Comparison of ENCODE assay signal across 8 cellular contexts in genomic region chr17:80146121-80147034, GRCh38. TPM values are rescaled to one million over a fixed set of nuclear protein-coding genes. Genes with fewer than 3 reads are reported as not detected.
DNase-seq lines count a peak whose midpoint lies in the region; ATAC-seq and TF ChIP-seq lines count a peak whose summit lies in the region.

No MANE protein-coding gene starts in this region.

- peaks cover 35 to 48% (median 37%) of the 10 kb centered on the region in 3 donors for H3K4me1 Mint-ChIP-seq in CD8-positive, alpha-beta memory T cell

- peak overlapping the region; percentile 74 for H3K4ac ChIP-seq in mesendoderm (ENCODE audit: low read depth, low read length)

- H3K56ac ChIP-seq in mesendoderm (ENCODE audit: low read length) = peak overlapping the region; percentile 97

- H3K79me2 ChIP-seq in mesendoderm (ENCODE audit: control insufficient read depth, insufficient read depth, low read length) = peaks cover 33% of the 10 kb centered on the region

- no peak overlapping the region for H2AK5ac ChIP-seq in mesendoderm (ENCODE audit: low read length)

- TF ChIP-seq CTCF in upper lobe of left lung (IDR thresholded peaks at IDR 0.05) = no peak

- H3K27ac Mint-ChIP-seq in CD8-positive, alpha-beta memory T cell = peak overlapping the region; percentile 87 to 99 (median 98)

- H3K18ac ChIP-seq in mesendoderm (ENCODE audit: low read length) = peak overlapping the region; percentile 45

- H3K79me1 ChIP-seq in mesendoderm (ENCODE audit: low read length) = peaks cover 16% of the 10 kb centered on the region

- H3K9me3 Mint-ChIP-seq in CD8-positive, alpha-beta memory T cell = no peaks in the 10 kb centered on the region

- peaks cover 21% of the 10 kb centered on the region for H3K36me3 ChIP-seq in CD8-positive, alpha-beta memory T cell (ENCODE audit: insufficient read depth, low read length)
- H3K36me3 ChIP-seq in SJSA1 (peaks cover 55% of the 10 kb centered on the region), ectodermal cell (ENCODE audit: control insufficient read depth, insufficient read depth, low read length) (peaks cover 14% of the 10 kb centered on the region), mesendoderm (ENCODE audit: control insufficient read depth, insufficient read depth, low read length) (peaks cover 5% of the 10 kb centered on the region), upper lobe of left lung (peaks cover 14 to 30% (median 22%) of the 10 kb centered on the region in 4 donors)

- H3K36me3 Mint-ChIP-seq in CD8-positive, alpha-beta memory T cell = peaks cover 0 to 43% (median 0%) of the 10 kb centered on the region in 3 donors

- CTCF ChIA-PET in CD8-positive, alpha-beta memory T cell (lab: Charles Lee) = interaction anchor here (1.5 to 1.6 kb wide), 2 partner anchors 45 to 50 kb away, joined by 8 to 12 read pairs; partner anchors contain the start of gene GAA

- H3K4me1 ChIP-seq in CD8-positive, alpha-beta memory T cell (ENCODE audit: insufficient read depth, low read length) = peaks cover 28% of the 10 kb centered on the region
- H3K4me1 ChIP-seq in SJSA1 (replicated peaks) (peaks cover 21% of the 10 kb centered on the region), ectodermal cell (ENCODE audit: control insufficient read depth, insufficient read depth, low read length) (peaks cover 12% of the 10 kb centered on the region), mesendoderm (ENCODE audit: control insufficient read depth, low read depth, low read length) (peaks cover 3% of the 10 kb centered on the region), upper lobe of left lung (peaks cover 21 to 41% (median 26%) of the 10 kb centered on the region in 4 donors)

- 0% methylated on average over 69 of the region's 69 CpGs for WGBS in ectodermal cell, 2 experiments
- no CpG with 5 or more reads among the region's 69 CpGs for WGBS in mesendoderm (ENCODE audit: extremely low coverage, insufficient coverage, low lambda C conversion rate)
- 0 to 2% methylated on average over 21 to 31 of the region's 69 CpGs for WGBS in upper lobe of left lung, 2 donors

- H2BK120ac ChIP-seq in mesendoderm (ENCODE audit: low read depth, low read length) = no peak overlapping the region

- peak overlapping the region; percentile 94 for H3K4me2 ChIP-seq in mesendoderm (ENCODE audit: low read length)

- DNase-seq in CD8-positive, alpha-beta memory T cell = peak in 3 of 5 donors; percentile 11 to 48 (median 31)
- DNase-seq in SJSA1 (ENCODE audit: low read depth in 1 of 2, low spot score in 2 of 2) = peak in 1 of 2 experiments; percentile 50
- DNase-seq in mesendoderm = peak; percentile 57
- DNase-seq in upper lobe of left lung = peak in 1 of 2 donors; percentile 27
- DNase-seq in ACHN = no peak

- H3K4me3 Mint-ChIP-seq in CD8-positive, alpha-beta memory T cell = peak overlapping the region; percentile 97 to 99 (median 99)

- POLR2A ChIA-PET in CD8-positive, alpha-beta memory T cell (lab: Charles Lee) = interaction anchor here (0.6 to 1.7 kb wide), 3 partner anchors 45 to 91 kb away, joined by 3 to 9 read pairs (median 5); partner anchors contain the start of gene GAA

- peak; percentile 11 for ATAC-seq in GM19395 (IDR thresholded peaks at IDR 0.05; ENCODE audit: unreplicated experiment)
- peak; percentile 21 for ATAC-seq in HG03457 (IDR thresholded peaks at IDR 0.05; ENCODE audit: unreplicated experiment)
- ATAC-seq in upper lobe of left lung (ENCODE audit: low FRiP score in 2 of 2) = peak in 1 of 2 donors; percentile 18

- in situ Hi-C loops in ACHN (cut with HindIII; ENCODE audit: low pct_ligation_motif_present, low pct_unique_long_range_greater_than_20kb, low sequenced_read_pairs) = no loop called here

- H2BK5ac ChIP-seq in mesendoderm (ENCODE audit: low read length) = no peak overlapping the region

- H3K9ac ChIP-seq in mesendoderm (ENCODE audit: low read length) = peak overlapping the region; percentile 98

- no peak for TF ChIP-seq POLR2A in upper lobe of left lung (IDR thresholded peaks at IDR 0.05)

- H3K27me3 Mint-ChIP-seq in CD8-positive, alpha-beta memory T cell = peaks cover 0 to 2% of the 10 kb centered on the region in 2 donors

- H3K23ac ChIP-seq in mesendoderm (ENCODE audit: low read length) = peak overlapping the region; percentile 3

- peak overlapping the region; percentile 57 for H3K4me3 ChIP-seq in CD8-positive, alpha-beta memory T cell (ENCODE audit: low read length)
- H3K4me3 ChIP-seq in SJSA1 = peak overlapping the region; percentile 84
- H3K4me3 ChIP-seq in ectodermal cell (ENCODE audit: insufficient read depth, low read depth, low read length) = peak overlapping the region; percentile 96
- peak overlapping the region; percentile 84 for H3K4me3 ChIP-seq in mesendoderm (ENCODE audit: low read length)
- H3K4me3 ChIP-seq in upper lobe of left lung = peak overlapping the region; percentile 86 to 95 (median 88)

- no peak overlapping the region for H4K5ac ChIP-seq in mesendoderm (ENCODE audit: low read length)

- H3K27ac ChIP-seq in CD8-positive, alpha-beta memory T cell (ENCODE audit: low read depth, low read length) = peak overlapping the region; percentile 79
- H3K27ac ChIP-seq in SJSA1 (peak overlapping the region; percentile 41), ectodermal cell (ENCODE audit: insufficient read depth, low read depth, low read length, poor library complexity, severe bottlenecking) (peak overlapping the region; percentile 79), mesendoderm (ENCODE audit: low read depth, low read length) (no peak overlapping the region), upper lobe of left lung (peak overlapping the region; percentile 92 to 98 (median 96))

- H2BK15ac ChIP-seq in mesendoderm (replicated peaks; ENCODE audit: low read depth) = no peak overlapping the region

- H3K27me3 ChIP-seq in CD8-positive, alpha-beta memory T cell (ENCODE audit: insufficient read depth, low read length, poor library complexity, severe bottlenecking) = no peaks in the 10 kb centered on the region
- H3K27me3 ChIP-seq in SJSA1 (replicated peaks) (no peaks in the 10 kb centered on the region), ectodermal cell (ENCODE audit: control insufficient read depth, insufficient read depth, low read length, poor library complexity, severe bottlenecking) (no peaks in the 10 kb centered on the region), mesendoderm (ENCODE audit: insufficient read depth, low read length, poor library complexity) (no peaks in the 10 kb centered on the region), upper lobe of left lung (no peaks in the 10 kb centered on the region)

- no peak overlapping the region for H4K8ac ChIP-seq in mesendoderm (ENCODE audit: low read depth, low read length)

- H3K9me3 ChIP-seq in CD8-positive, alpha-beta memory T cell (ENCODE audit: low read length) = no peaks in the 10 kb centered on the region
- H3K9me3 ChIP-seq in SJSA1 (replicated peaks) (no peaks in the 10 kb centered on the region), ectodermal cell (ENCODE audit: control insufficient read depth, low read length) (no peaks in the 10 kb centered on the region), upper lobe of left lung (no peaks in the 10 kb centered on the region)

- no peak for TF ChIP-seq EP300 in upper lobe of left lung (IDR thresholded peaks at IDR 0.05)

RNA-seq across cellular contexts. Expression of gene EIF4A3, which starts 0.6 kb away (rescaled TPM):
- total RNA-seq in CD8-positive, alpha-beta memory T cell = 100 to 1,000 TPM; 174 to 181 TPM
- 77.6 TPM for polyA plus RNA-seq in CD8-positive, alpha-beta memory T cell
- total RNA-seq in SJSA1 (2014; rRNA removed; shearing (Covaris generic)) = 192 and 232 TPM in 2 replicates
- 148 TPM for polyA plus RNA-seq in ectodermal cell (2013, experiment 1 of 4)
- polyA plus RNA-seq in ectodermal cell (2013, experiment 2 of 4) = 156 TPM
- 133 TPM for polyA plus RNA-seq in ectodermal cell (2013, experiment 3 of 4)
- 137 TPM for polyA plus RNA-seq in ectodermal cell (2013, experiment 4 of 4)
- polyA plus RNA-seq in mesendoderm (2013, experiment 1 of 2) = 134 TPM
- 130 TPM for polyA plus RNA-seq in mesendoderm (2013, experiment 2 of 2)
- total RNA-seq in upper lobe of left lung = 10 to 100 TPM; 48.2 to 86.2 (median 61.8) TPM

RNA-seq across cellular contexts. Expression of gene CARD14, which starts 23.5 kb away (rescaled TPM):
- total RNA-seq in CD8-positive, alpha-beta memory T cell = not detected
- polyA plus RNA-seq in CD8-positive, alpha-beta memory T cell = not detected
- total RNA-seq in SJSA1 (2014; rRNA removed; shearing (Covaris generic)) = not detected in 2 replicates
- 0.72 TPM for polyA plus RNA-seq in ectodermal cell (2013, experiment 1 of 4)
- polyA plus RNA-seq in ectodermal cell (2013, experiment 2 of 4) = 0.53 TPM
- 0.48 TPM for polyA plus RNA-seq in ectodermal cell (2013, experiment 3 of 4)
- 0.89 TPM for polyA plus RNA-seq in ectodermal cell (2013, experiment 4 of 4)
- polyA plus RNA-seq in mesendoderm (2013, experiment 1 of 2) = 0.13 TPM
- polyA plus RNA-seq in mesendoderm (2013, experiment 2 of 2) = 0.03 TPM
- total RNA-seq in upper lobe of left lung = 1 to 10 TPM in 4 of 6 donors, under 1 TPM in 2; 0.15 to 7.3 (median 1.0) TPM

RNA-seq across cellular contexts. Expression of gene GAA, which starts 45.0 kb away (rescaled TPM):
- 10 to 100 TPM; 30.5 to 31.0 TPM for total RNA-seq in CD8-positive, alpha-beta memory T cell
- polyA plus RNA-seq in CD8-positive, alpha-beta memory T cell = 13.7 TPM
- total RNA-seq in SJSA1 (2014; rRNA removed; shearing (Covaris generic)) = 35.7 and 49.9 TPM in 2 replicates
- 98.5 TPM for polyA plus RNA-seq in ectodermal cell (2013, experiment 1 of 4)
- polyA plus RNA-seq in ectodermal cell (2013, experiment 2 of 4) = 100 TPM
- polyA plus RNA-seq in ectodermal cell (2013, experiment 3 of 4) = 91.4 TPM
- polyA plus RNA-seq in ectodermal cell (2013, experiment 4 of 4) = 95.0 TPM
- 8.0 TPM for polyA plus RNA-seq in mesendoderm (2013, experiment 1 of 2)
- polyA plus RNA-seq in mesendoderm (2013, experiment 2 of 2) = 8.3 TPM
- 100 to 1,000 TPM in 5 of 6 donors, 10 to 100 TPM in 1; 54.7 to 178 (median 157) TPM for total RNA-seq in upper lobe of left lung
